Comparison of ENCODE assay signal across 16 cellular contexts in genomic region chr12:105978686-105979085, GRCh38.
A peak's percentile ranks its signal among the peaks of the same experiment; 100 is the strongest.
DNase-seq lines count a peak whose midpoint lies in the region; TF ChIP-seq lines count a peak whose summit lies in the region.
"Had no signal": no experiment of that assay in that cellular context is flagged by ENCODE, and none has a peak within 500 bp of the region (broad histone marks: within the 10 kb centered on the region; RNA-seq: fewer than 3 reads in every experiment).

No MANE protein-coding gene starts in this region.

- H2BK5ac ChIP-seq in H9 (ENCODE audit: insufficient read length, low read length), result no peak overlapping the region

- no peaks in the 10 kb centered on the region for H3K79me1 ChIP-seq in H9 (ENCODE audit: insufficient read depth, low read depth, low read length, poor library complexity, severe bottlenecking)

- no peaks in the 10 kb centered on the region for H3K36me3 ChIP-seq in neural progenitor cell

- no peak overlapping the region for H3K9ac ChIP-seq in neural progenitor cell
- no peak overlapping the region for H3K9ac ChIP-seq in H9 (ENCODE audit: extremely low read depth, insufficient read length, low read length)

- H2AFZ ChIP-seq in neural progenitor cell (replicated peaks) (no peak overlapping the region), H9 (ENCODE audit: low read length) (no peak overlapping the region)

- no peak overlapping the region for H2BK15ac ChIP-seq in H9 (ENCODE audit: low read depth, low read length)

- H2BK12ac ChIP-seq in H9 (ENCODE audit: insufficient read length, low read depth, low read length), result no peak overlapping the region

- H2BK120ac ChIP-seq in H9 (ENCODE audit: low read depth, low read length, poor library complexity, severe bottlenecking), result no peak overlapping the region

- peak overlapping the region; percentile 25 for H3K27ac Mint-ChIP-seq in neural progenitor cell
- peak overlapping the region in 1 of 3 experiments; percentile 25; a peak in 1 of 7 replicates for H3K27ac Mint-ChIP-seq in H9

- no peak overlapping the region for H2BK20ac ChIP-seq in H9 (ENCODE audit: low read depth, low read length, poor library complexity, severe bottlenecking)

- H3K4me1 Mint-ChIP-seq in neural progenitor cell, result peaks cover 56% of the 10 kb centered on the region
- H3K4me1 Mint-ChIP-seq in H9, result peaks cover 10 to 11% of the 10 kb centered on the region in 2 experiments

- no peak overlapping the region for H3K4me3 Mint-ChIP-seq in neural progenitor cell
- no peak overlapping the region for H3K4me3 Mint-ChIP-seq in H9

- H3K4me1 ChIP-seq in neural progenitor cell (no peaks in the 10 kb centered on the region), H9 (ENCODE audit: insufficient read depth, low read length) (peaks cover 3% of the 10 kb centered on the region; the same call in 1 of the 2 replicates)

- H3K27me3 ChIP-seq in neural progenitor cell, result no peaks in the 10 kb centered on the region
- H3K27me3 ChIP-seq in H9 (ENCODE audit: insufficient read depth, low read length), result no peaks in the 10 kb centered on the region

- H3K9me3 ChIP-seq in neural progenitor cell (ENCODE audit: low read depth) (no peaks in the 10 kb centered on the region), H9 (ENCODE audit: control insufficient read depth, low read depth, low read length) (no peaks in the 10 kb centered on the region)

- H2AK5ac ChIP-seq in H9 (ENCODE audit: insufficient read length, low read length), result no peak overlapping the region

- H3K23ac ChIP-seq in H9 (ENCODE audit: insufficient read length, low read depth, low read length), result no peak overlapping the region

- H3K4ac ChIP-seq in H9 (ENCODE audit: low read depth, low read length), result no peak overlapping the region

- H4K91ac ChIP-seq in H9 (ENCODE audit: insufficient read length, low read depth, low read length), result no peak overlapping the region

- no peak overlapping the region for H3K27ac ChIP-seq in neural progenitor cell
- H3K27ac ChIP-seq in H9 (ENCODE audit: insufficient read length, low read depth, low read length), result no peak overlapping the region
- H3K27ac ChIP-seq: C4-2B, SK-N-MC had no signal

- H3K23me2 ChIP-seq in H9 (ENCODE audit: insufficient read length, low read depth, low read length, poor library complexity, severe bottlenecking), result no peaks in the 10 kb centered on the region

- no peak overlapping the region for H3K4me3 ChIP-seq in neural progenitor cell
- H3K4me3 ChIP-seq: SK-N-MC had no signal

- H3K79me2 ChIP-seq in neural progenitor cell (ENCODE audit: low read depth), result no peaks in the 10 kb centered on the region
- no peaks in the 10 kb centered on the region for H3K79me2 ChIP-seq in H9 (ENCODE audit: insufficient read depth, low read length)

- no peak overlapping the region for H4K5ac ChIP-seq in H9 (ENCODE audit: insufficient read length, low read depth, low read length)

- WGBS in H9 (ENCODE audit: extremely low coverage, insufficient read length, low lambda C conversion rate), result no CpG with 5 or more reads among the region's 3 CpGs

- no peak overlapping the region for H4K8ac ChIP-seq in H9 (replicated peaks; ENCODE audit: insufficient read length, low read depth, low read length)

- H3T11ph ChIP-seq in H9 (ENCODE audit: low read length), result no peak overlapping the region

- H3K9me3 Mint-ChIP-seq in neural progenitor cell, result peaks cover 16% of the 10 kb centered on the region
- H3K9me3 Mint-ChIP-seq in H9, result no peaks in the 10 kb centered on the region

- H3K36me3 Mint-ChIP-seq in neural progenitor cell (no peaks in the 10 kb centered on the region), H9 (ENCODE audit: insufficient read depth in 1 of 3, low read depth in 3 of 3) (no peaks in the 10 kb centered on the region)

- peaks cover 5% of the 10 kb centered on the region for H3K27me3 Mint-ChIP-seq in neural progenitor cell (ENCODE audit: insufficient read depth, low read depth)
- no peaks in the 10 kb centered on the region for H3K27me3 Mint-ChIP-seq in H9 (ENCODE audit: low read depth)

- no peak for TF ChIP-seq POLR2A in erythroblast (IDR thresholded peaks at IDR 0.05; ENCODE audit: low read length)

- no peak overlapping the region for H3K18ac ChIP-seq in H9 (ENCODE audit: insufficient read length, low read depth, low read length)

- no peak overlapping the region for H3K56ac ChIP-seq in H9 (ENCODE audit: insufficient read length, low read depth, low read length)

- H3F3A ChIP-seq in neural progenitor cell (ENCODE audit: low read depth), result no peaks in the 10 kb centered on the region

- H3K4me2 ChIP-seq in neural progenitor cell (no peak overlapping the region), H9 (ENCODE audit: insufficient read depth, insufficient read length, low read length) (no peak overlapping the region)

- TF ChIP-seq CTCF in neural progenitor cell (IDR thresholded peaks at IDR 0.05) (no peak), H9 (conservative IDR thresholded peaks at IDR 0.05) (no peak)

- DNase-seq in H4 (ENCODE audit: low spot score), result peak; percentile 45
- DNase-seq in RPMI8226, result peak; percentile 3
- peak; percentile 11 for DNase-seq in fibroblast of peridontal ligament (ENCODE audit: extremely low read depth)
- no peak for DNase-seq in neural progenitor cell (ENCODE audit: low spot score)
- no peak for DNase-seq in iPS-NIHi11 (ENCODE audit: low spot score)
- DNase-seq in stimulated activated CD4-positive, alpha-beta T cell treated with anti-CD3 and anti-CD28 coated beads, Interleukin-4, amount 100 ng/mL, for 1 hour, result no peak
- DNase-seq in erythroblast (lab: John Stamatoyannopoulos, UW), result no peak
- DNase-seq in H9, result no peak
- DNase-seq: DMS 273 treated with DMSO at 0.1 percent for 48 hours, NCI-H1417, NCI-H2029, NCI-H2171, NCI-H510A, NCI-H774 had no signal

- no peak overlapping the region for H3K14ac ChIP-seq in H9 (ENCODE audit: insufficient read depth, low read length)

- H4K20me1 ChIP-seq in neural progenitor cell (ENCODE audit: low read depth) (no peaks in the 10 kb centered on the region), H9 (ENCODE audit: control insufficient read depth, insufficient read depth, insufficient read length) (no peaks in the 10 kb centered on the region)

Comparison
In these comparisons a context has a peak if more than half of its experiments do, and no peak if none do; other contexts are left out.
1. DNase-seq: peak in H4 (single experiment), RPMI8226 (single experiment) and fibroblast of peridontal ligament (single experiment); none in neural progenitor cell (single experiment), iPS-NIHi11 (single experiment), stimulated activated CD4-positive, alpha-beta T cell treated with anti-CD3 and anti-CD28 coated beads, Interleukin-4, amount 100 ng/mL, for 1 hour (single experiment), erythroblast (0 of 2) and H9 (single experiment).